16 cellular contexts compared by ENCODE assay signal in genomic region chr10:96468845-96469244, GRCh38. TPM values are rescaled to one million over a fixed set of nuclear protein-coding genes. Genes with fewer than 3 reads are reported as not detected.
"Had no signal": no experiment of that assay in that cellular context is flagged by ENCODE, and none has a peak within 500 bp of the region (broad histone marks: within the 10 kb centered on the region; RNA-seq: fewer than 3 reads in every experiment).

No MANE protein-coding gene starts in this region.

- DNase-seq: activated CD4-positive, alpha-beta memory T cell treated with anti-CD3 and anti-CD28 coated beads, Interleukin-2, amount 10 ng/mL, durations not matched to agents 7 days and 5 days; activated CD4-positive, alpha-beta T cell treated with anti-CD3 and anti-CD28 coated beads for 4 hours; activated gamma-delta T cell; activated T-cell treated with anti-CD3 and anti-CD28 coated beads, Interleukin-2, amount 50 U/mL, for 48 hours; amniotic stem cell; caudate nucleus; esophagus squamous epithelium; foreskin keratinocyte; head of caudate nucleus; mammary epithelial cell; mucosa of descending colon; naive thymus-derived CD4-positive, alpha-beta T cell; T-helper 2 cell had no signal

- H3K9me3 ChIP-seq: esophagus squamous epithelium, mucosa of descending colon had no signal

- H3K36me3 ChIP-seq: esophagus squamous epithelium had no signal

- H3K4me1 ChIP-seq: esophagus squamous epithelium, foreskin keratinocyte had no signal

- H3K27ac ChIP-seq: esophagus squamous epithelium, foreskin keratinocyte had no signal

- ATAC-seq: activated naive CD4-positive, alpha-beta T cell treated with anti-CD3 and anti-CD28 coated beads, Interleukin-2, amount 50 U/mL, for 72 hours; foreskin keratinocyte; mucosa of descending colon; naive thymus-derived CD4-positive, alpha-beta T cell; stimulated activated effector memory CD8-positive, alpha-beta T cell treated with anti-CD3 and anti-CD28 coated beads, Interleukin-12 subunit alpha, Interleukin-12 subunit beta, amount 100 ng/mL, for 72 hours; WTC11 had no signal

- H3K4me3 ChIP-seq: esophagus squamous epithelium, mucosa of descending colon had no signal

RNA-seq across cellular contexts. Expression of gene TLL2, which starts 44.9 kb away (rescaled TPM):
- total RNA-seq: activated CD4-positive, alpha-beta memory T cell treated with anti-CD3 and anti-CD28 coated beads, Interleukin-2, amount 10 ng/mL, durations not matched to agents 7 days and 5 days had no signal
- polyA plus RNA-seq: naive thymus-derived CD4-positive, alpha-beta T cell had no signal
